In the genomic region with DNA sequence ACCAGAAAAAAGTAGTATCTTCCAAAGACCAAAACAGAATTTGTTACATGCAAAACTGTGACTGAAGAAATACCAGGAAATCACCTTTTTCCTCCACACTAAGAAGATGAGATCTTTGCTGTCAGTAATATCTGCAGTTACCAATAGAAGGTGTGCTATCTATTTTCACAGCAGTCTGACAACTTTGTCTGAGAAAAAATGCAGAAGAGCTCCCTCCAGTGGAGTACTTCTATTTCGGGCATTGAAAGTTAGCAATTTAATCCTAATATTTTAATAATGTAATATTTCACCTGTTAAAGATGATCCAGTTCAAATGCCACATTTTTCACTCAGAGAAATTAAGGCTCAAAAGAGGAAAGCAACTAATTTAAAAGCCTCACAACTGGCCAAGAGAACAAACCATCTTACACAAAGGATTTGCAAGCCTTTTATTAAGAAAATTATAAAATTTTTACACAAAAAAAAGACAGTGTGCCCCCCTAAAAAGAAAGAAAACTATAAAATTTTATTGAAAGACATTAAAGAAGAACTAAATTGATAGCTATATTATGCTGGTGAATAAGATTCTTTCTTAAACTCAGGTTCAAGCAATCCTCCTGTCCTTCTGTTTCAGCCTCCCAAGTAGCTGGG, we compare ENCODE assay signal across 7 cellular contexts. TPM values are rescaled to one million over a fixed set of nuclear protein-coding genes. Genes with fewer than 3 reads are reported as not detected.
A peak's percentile ranks its signal among the peaks of the same experiment; 100 is the strongest.
DNase-seq lines count a peak whose midpoint lies in the region; ATAC-seq and TF ChIP-seq lines count a peak whose summit lies in the region.

No MANE protein-coding gene starts in this region.

- peak; percentile 70 for TF ChIP-seq CTCF in GM06990 (IDR thresholded peaks at IDR 0.05; ENCODE audit: insufficient read depth, low read length, poor library complexity, severe bottlenecking)
- TF ChIP-seq CTCF in brain (conservative IDR thresholded peaks at IDR 0.05) = peak; percentile 64 to 74

- DNase-seq in GM06990 (ENCODE audit: extremely low read depth, insufficient read length) (peak; percentile 37), M059J (ENCODE audit: low read depth) (peak; percentile 47), myocyte (ENCODE audit: low read depth) (peak; percentile 56), C1 segment of cervical spinal cord (lab: John Stamatoyannopoulos, UW) (no peak)
- DNase-seq in activated CD8-positive, alpha-beta memory T cell treated with anti-CD3 and anti-CD28 coated beads, Interleukin-2, amount 50 U/mL, for 48 hours = no peak

- H3K36me3 ChIP-seq in GM06990 (ENCODE audit: control insufficient read depth, insufficient read depth, low read length) = no peaks in the 10 kb centered on the region

- no peak overlapping the region for H3K4me3 ChIP-seq in GM06990 (replicated peaks; ENCODE audit: low read depth, low read length)

- no peaks in the 10 kb centered on the region for H3K27me3 ChIP-seq in GM06990 (replicated peaks; ENCODE audit: control insufficient read depth, insufficient read depth, low read length)

- peaks cover 16% of the 10 kb centered on the region for H3K36me3 Mint-ChIP-seq in brain

- no peak overlapping the region for H3K27ac Mint-ChIP-seq in brain

- peaks cover 7% of the 10 kb centered on the region for H3K4me1 Mint-ChIP-seq in brain

- H3K27me3 Mint-ChIP-seq in brain = no peaks in the 10 kb centered on the region

- H3K4me3 Mint-ChIP-seq in brain = no peak overlapping the region

- H3K9me3 Mint-ChIP-seq in brain = peaks cover 0 to 17% (median 10%) of the 10 kb centered on the region in 5 experiments

- ATAC-seq in GM21576 (IDR thresholded peaks at IDR 0.05; ENCODE audit: unreplicated experiment) = peak; percentile 73

RNA-seq across cellular contexts. Expression of gene DEPDC1B, which starts 50.6 kb away (rescaled TPM):
- total RNA-seq in M059J (2014; rRNA removed; shearing (Covaris generic)) = 15.9 and 27.3 TPM in 2 replicates
- polyA plus RNA-seq in brain (ENCODE audit: insufficient read depth, low read depth, low replicate concordance) = 10.4 TPM
- 0.68 and 0.99 TPM in 2 replicates for total RNA-seq in myocyte
- 0.44 TPM for polyA plus RNA-seq in myocyte (2012)

Comparison
In these comparisons a context has a peak if more than half of its experiments do, and no peak if none do; other contexts are left out.
1. DNase-seq: peak in GM06990 (single experiment), M059J (single experiment) and myocyte (single experiment); none in C1 segment of cervical spinal cord (0 of 14) and activated CD8-positive, alpha-beta memory T cell treated with anti-CD3 and anti-CD28 coated beads, Interleukin-2, amount 50 U/mL, for 48 hours (single experiment).